Comparison of ENCODE assay signal across 2 cellular contexts in genomic region chr6:5587648-5588047, GRCh38.
TF ChIP-seq lines count a peak whose summit lies in the region.

No MANE protein-coding gene starts in this region.

TF ChIP-seq in HepG2, 621 proteins besides CTCF, POLR2A, EP300 and RAD21:
- TF ChIP-seq, protein P1, sequence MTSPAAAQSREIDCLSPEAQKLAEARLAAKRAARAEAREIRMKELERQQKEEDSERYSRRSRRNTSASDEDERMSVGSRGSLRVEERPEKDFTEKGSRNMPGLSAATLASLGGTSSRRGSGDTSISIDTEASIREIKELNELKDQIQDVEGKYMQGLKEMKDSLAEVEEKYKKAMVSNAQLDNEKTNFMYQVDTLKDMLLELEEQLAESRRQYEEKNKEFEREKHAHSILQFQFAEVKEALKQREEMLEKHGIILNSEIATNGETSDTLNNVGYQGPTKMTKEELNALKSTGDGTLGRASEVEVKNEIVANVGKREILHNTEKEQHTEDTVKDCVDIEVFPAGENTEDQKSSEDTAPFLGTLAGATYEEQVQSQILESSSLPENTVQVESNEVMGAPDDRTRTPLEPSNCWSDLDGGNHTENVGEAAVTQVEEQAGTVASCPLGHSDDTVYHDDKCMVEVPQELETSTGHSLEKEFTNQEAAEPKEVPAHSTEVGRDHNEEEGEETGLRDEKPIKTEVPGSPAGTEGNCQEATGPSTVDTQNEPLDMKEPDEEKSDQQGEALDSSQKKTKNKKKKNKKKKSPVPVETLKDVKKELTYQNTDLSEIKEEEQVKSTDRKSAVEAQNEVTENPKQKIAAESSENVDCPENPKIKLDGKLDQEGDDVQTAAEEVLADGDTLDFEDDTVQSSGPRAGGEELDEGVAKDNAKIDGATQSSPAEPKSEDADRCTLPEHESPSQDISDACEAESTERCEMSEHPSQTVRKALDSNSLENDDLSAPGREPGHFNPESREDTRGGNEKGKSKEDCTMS (CRISPR knock-in tag; conservative IDR thresholded peaks at IDR 0.05) = no peak
- TF ChIP-seq ZNF629 (CRISPR knock-in tag; conservative IDR thresholded peaks at IDR 0.05) = 0 out of 2 replicates have a peak, but pooled peaks have one; percentile 56
- no peak for TF ChIP-seq ZBTB33 (CRISPR knock-in tag; IDR thresholded peaks at IDR 0.05)

TF ChIP-seq in K562, 482 proteins besides CTCF, POLR2A, EP300 and RAD21 (continued from another document):
- TF ChIP-seq, protein P2, sequence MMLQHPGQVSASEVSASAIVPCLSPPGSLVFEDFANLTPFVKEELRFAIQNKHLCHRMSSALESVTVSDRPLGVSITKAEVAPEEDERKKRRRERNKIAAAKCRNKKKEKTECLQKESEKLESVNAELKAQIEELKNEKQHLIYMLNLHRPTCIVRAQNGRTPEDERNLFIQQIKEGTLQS (IDR thresholded peaks at IDR 0.05) = no peak
- TF ChIP-seq, protein P2 (CRISPR knock-in tag; conservative IDR thresholded peaks at IDR 0.05) = no peak
- TF ChIP-seq TCFL5 (CRISPR knock-in tag; conservative IDR thresholded peaks at IDR 0.05) = no peak
- TF ChIP-seq ZNF121 (CRISPR knock-in tag; conservative IDR thresholded peaks at IDR 0.05) = no peak
- no peak for TF ChIP-seq ZNF3 (CRISPR knock-in tag; IDR thresholded peaks at IDR 0.05)
- peak; percentile 54; the same call in 1 of the 2 replicates for TF ChIP-seq BCOR (IDR thresholded peaks at IDR 0.05)
- no peak for TF ChIP-seq ESRRB (CRISPR knock-in tag; IDR thresholded peaks at IDR 0.05; ENCODE audit: borderline replicate concordance)
- TF ChIP-seq, protein P3, sequence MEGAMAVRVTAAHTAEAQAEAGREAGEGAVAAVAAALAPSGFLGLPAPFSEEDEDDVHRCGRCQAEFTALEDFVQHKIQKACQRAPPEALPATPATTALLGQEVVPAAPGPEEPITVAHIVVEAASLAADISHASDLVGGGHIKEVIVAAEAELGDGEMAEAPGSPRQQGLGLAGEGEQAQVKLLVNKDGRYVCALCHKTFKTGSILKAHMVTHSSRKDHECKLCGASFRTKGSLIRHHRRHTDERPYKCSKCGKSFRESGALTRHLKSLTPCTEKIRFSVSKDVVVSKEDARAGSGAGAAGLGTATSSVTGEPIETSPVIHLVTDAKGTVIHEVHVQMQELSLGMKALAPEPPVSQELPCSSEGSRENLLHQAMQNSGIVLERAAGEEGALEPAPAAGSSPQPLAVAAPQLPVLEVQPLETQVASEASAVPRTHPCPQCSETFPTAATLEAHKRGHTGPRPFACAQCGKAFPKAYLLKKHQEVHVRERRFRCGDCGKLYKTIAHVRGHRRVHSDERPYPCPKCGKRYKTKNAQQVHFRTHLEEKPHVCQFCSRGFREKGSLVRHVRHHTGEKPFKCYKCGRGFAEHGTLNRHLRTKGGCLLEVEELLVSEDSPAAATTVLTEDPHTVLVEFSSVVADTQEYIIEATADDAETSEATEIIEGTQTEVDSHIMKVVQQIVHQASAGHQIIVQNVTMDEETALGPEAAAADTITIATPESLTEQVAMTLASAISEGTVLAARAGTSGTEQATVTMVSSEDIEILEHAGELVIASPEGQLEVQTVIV (CRISPR knock-in tag; IDR thresholded peaks at IDR 0.05; ENCODE audit: borderline replicate concordance) = no peak
- TF ChIP-seq KDM4B (IDR thresholded peaks at IDR 0.05; ENCODE audit: borderline replicate concordance in 2 of 2, low read depth in 1 of 2) = no peak
- peak; percentile 88 for TF ChIP-seq RBM25 (IDR thresholded peaks at IDR 0.05; ENCODE audit: low read depth, low read length, severe bottlenecking)
- TF ChIP-seq, protein P4, sequence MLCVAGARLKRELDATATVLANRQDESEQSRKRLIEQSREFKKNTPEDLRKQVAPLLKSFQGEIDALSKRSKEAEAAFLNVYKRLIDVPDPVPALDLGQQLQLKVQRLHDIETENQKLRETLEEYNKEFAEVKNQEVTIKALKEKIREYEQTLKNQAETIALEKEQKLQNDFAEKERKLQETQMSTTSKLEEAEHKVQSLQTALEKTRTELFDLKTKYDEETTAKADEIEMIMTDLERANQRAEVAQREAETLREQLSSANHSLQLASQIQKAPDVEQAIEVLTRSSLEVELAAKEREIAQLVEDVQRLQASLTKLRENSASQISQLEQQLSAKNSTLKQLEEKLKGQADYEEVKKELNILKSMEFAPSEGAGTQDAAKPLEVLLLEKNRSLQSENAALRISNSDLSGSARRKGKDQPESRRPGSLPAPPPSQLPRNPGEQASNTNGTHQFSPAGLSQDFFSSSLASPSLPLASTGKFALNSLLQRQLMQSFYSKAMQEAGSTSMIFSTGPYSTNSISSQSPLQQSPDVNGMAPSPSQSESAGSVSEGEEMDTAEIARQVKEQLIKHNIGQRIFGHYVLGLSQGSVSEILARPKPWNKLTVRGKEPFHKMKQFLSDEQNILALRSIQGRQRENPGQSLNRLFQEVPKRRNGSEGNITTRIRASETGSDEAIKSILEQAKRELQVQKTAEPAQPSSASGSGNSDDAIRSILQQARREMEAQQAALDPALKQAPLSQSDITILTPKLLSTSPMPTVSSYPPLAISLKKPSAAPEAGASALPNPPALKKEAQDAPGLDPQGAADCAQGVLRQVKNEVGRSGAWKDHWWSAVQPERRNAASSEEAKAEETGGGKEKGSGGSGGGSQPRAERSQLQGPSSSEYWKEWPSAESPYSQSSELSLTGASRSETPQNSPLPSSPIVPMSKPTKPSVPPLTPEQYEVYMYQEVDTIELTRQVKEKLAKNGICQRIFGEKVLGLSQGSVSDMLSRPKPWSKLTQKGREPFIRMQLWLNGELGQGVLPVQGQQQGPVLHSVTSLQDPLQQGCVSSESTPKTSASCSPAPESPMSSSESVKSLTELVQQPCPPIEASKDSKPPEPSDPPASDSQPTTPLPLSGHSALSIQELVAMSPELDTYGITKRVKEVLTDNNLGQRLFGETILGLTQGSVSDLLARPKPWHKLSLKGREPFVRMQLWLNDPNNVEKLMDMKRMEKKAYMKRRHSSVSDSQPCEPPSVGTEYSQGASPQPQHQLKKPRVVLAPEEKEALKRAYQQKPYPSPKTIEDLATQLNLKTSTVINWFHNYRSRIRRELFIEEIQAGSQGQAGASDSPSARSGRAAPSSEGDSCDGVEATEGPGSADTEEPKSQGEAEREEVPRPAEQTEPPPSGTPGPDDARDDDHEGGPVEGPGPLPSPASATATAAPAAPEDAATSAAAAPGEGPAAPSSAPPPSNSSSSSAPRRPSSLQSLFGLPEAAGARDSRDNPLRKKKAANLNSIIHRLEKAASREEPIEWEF (CRISPR knock-in tag; IDR thresholded peaks at IDR 0.05) = no peak
- no peak for TF ChIP-seq SAP30 (IDR thresholded peaks at IDR 0.05; ENCODE audit: borderline replicate concordance, insufficient read depth, low read depth, low read length, poor library complexity, severe bottlenecking)
